21 cellular contexts compared by ENCODE assay signal in the genomic region with DNA sequence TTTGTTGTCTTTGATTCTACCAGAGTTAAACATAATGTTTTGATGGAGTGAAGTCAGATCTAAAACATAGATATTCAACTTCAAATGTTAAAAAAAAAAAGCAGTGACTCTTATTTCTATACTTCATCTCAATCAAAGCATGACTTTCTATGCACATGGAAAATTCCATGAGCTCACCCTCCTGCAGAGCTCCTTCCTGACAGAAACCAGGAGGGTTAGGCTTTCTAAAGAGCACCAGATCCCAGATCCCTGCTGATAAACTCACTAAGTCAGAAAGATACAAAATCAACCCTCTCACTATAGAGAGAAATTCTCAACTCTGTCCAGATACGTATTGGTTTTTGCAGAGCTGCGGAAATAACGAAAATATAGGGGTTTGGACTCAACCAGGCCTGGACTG.
DNase-seq lines count a peak whose midpoint lies in the region; TF ChIP-seq lines count a peak whose summit lies in the region.
"Had no signal": no experiment of that assay in that cellular context is flagged by ENCODE, and none has a peak within 500 bp of the region (broad histone marks: within the 10 kb centered on the region; RNA-seq: fewer than 3 reads in every experiment).

No MANE protein-coding gene starts in this region.

- DNase-seq in breast epithelium (ENCODE audit: low spot score in 2 of 2) (no peak), MCF 10A (ENCODE audit: unreplicated experiment) (no peak), mesenchymal stem cell (peak; percentile 82), retina (no peak), NAMALWA (ENCODE audit: low spot score) (no peak), GOT3 (lab: John Stamatoyannopoulos, UW) (no peak)
- no peak for DNase-seq in activated naive CD8-positive, alpha-beta T cell treated with anti-CD3 and anti-CD28 coated beads for 36 hours
- DNase-seq in activated CD4-positive, alpha-beta memory T cell treated with anti-CD3 and anti-CD28 coated beads, Interleukin-2, amount 10 ng/mL, durations not matched to agents 7 days and 5 days: no peak
- DNase-seq: activated CD4-positive, alpha-beta T cell treated with anti-CD3 and anti-CD28 coated beads for 4 hours; activated T-cell treated with anti-CD3 and anti-CD28 coated beads, Interleukin-2, amount 50 U/mL, for 1 hour; cerebellar nuclear complex; foreskin melanocyte; left cardiac atrium; NCI-H1694 treated with DMSO at 0.1 percent for 48 hours; posterior cingulate gyrus; SHP77; spleen; stimulated activated naive B cell treated with anti-CD40 and anti-IgM and Interleukin-4, amounts not matched to agents 10 μg/mL and 1 μg/mL and 100 μg/mL, for 72 hours; upper lobe of right lung had no signal

- TF ChIP-seq CTCF in breast epithelium (IDR thresholded peaks at IDR 0.05): no peak
- TF ChIP-seq CTCF in MCF 10A (IDR thresholded peaks at IDR 0.05; ENCODE audit: unreplicated experiment): no peak

- TF ChIP-seq POLR2A in breast epithelium (IDR thresholded peaks at IDR 0.05): no peak

- H3K36me3 ChIP-seq in breast epithelium (no peaks in the 10 kb centered on the region), mesenchymal stem cell (ENCODE audit: control insufficient read depth in 1 of 2, insufficient read depth in 2 of 2, low read depth in 1 of 2, low read length in 2 of 2) (no peaks in the 10 kb centered on the region)
- H3K36me3 ChIP-seq: HAP-1, spleen, upper lobe of right lung had no signal

- H3K14ac ChIP-seq in mesenchymal stem cell (ENCODE audit: low read length in 2 of 2): no peak overlapping the region

- H4K8ac ChIP-seq in mesenchymal stem cell (ENCODE audit: low read length): no peak overlapping the region

- no peak overlapping the region for H4K91ac ChIP-seq in mesenchymal stem cell (ENCODE audit: low read length)

- H3K4me1 Mint-ChIP-seq in MCF 10A (ENCODE audit: insufficient read depth, unreplicated experiment): peaks cover 16% of the 10 kb centered on the region
- H3K4me1 Mint-ChIP-seq in activated naive CD8-positive, alpha-beta T cell treated with anti-CD3 and anti-CD28 coated beads for 36 hours: peaks cover 69% of the 10 kb centered on the region
- H3K4me1 Mint-ChIP-seq in activated CD4-positive, alpha-beta memory T cell treated with anti-CD3 and anti-CD28 coated beads, Interleukin-2, amount 10 ng/mL, durations not matched to agents 7 days and 5 days: peaks cover 70% of the 10 kb centered on the region

- POLR2A ChIA-PET in MCF 10A (lab: Yijun Ruan, JAX): interaction anchor here (0.6 kb wide), 1 partner anchor 37 kb away, joined by 3 read pairs; no protein-coding TSS in a partner anchor
- POLR2A ChIA-PET in activated CD4-positive, alpha-beta memory T cell treated with anti-CD3 and anti-CD28 coated beads, Interleukin-2, amount 10 ng/mL, durations not matched to agents 7 days and 5 days (lab: Charles Lee): interaction anchor here (1.0 kb wide), 1 partner anchor 63 kb away, joined by 3 read pairs; no protein-coding TSS in a partner anchor

- peak overlapping the region; percentile 90 to 92 for H3K27ac ChIP-seq in breast epithelium
- peak overlapping the region; percentile 51 for H3K27ac ChIP-seq in mesenchymal stem cell (ENCODE audit: low read length, poor library complexity, severe bottlenecking)
- H3K27ac ChIP-seq: upper lobe of right lung had no signal

- no peak overlapping the region for H3K27ac Mint-ChIP-seq in MCF 10A (ENCODE audit: low read depth, unreplicated experiment)
- H3K27ac Mint-ChIP-seq in activated naive CD8-positive, alpha-beta T cell treated with anti-CD3 and anti-CD28 coated beads for 36 hours: peak overlapping the region; percentile 5
- no peak overlapping the region for H3K27ac Mint-ChIP-seq in activated CD4-positive, alpha-beta memory T cell treated with anti-CD3 and anti-CD28 coated beads, Interleukin-2, amount 10 ng/mL, durations not matched to agents 7 days and 5 days

- intact Hi-C loops in breast epithelium (cut with DNase I; ENCODE audit: low total_unique reads) (no loop called here), MCF 10A (cut with micrococcal nuclease) (loop anchor here (2.0 kb wide), 1 partner anchor 49 kb away; no protein-coding TSS in a partner anchor)

- no peak overlapping the region for H2BK12ac ChIP-seq in mesenchymal stem cell (ENCODE audit: low read length in 2 of 2)

- no peak overlapping the region for H3K4me3 ChIP-seq in breast epithelium
- no peak overlapping the region for H3K4me3 ChIP-seq in mesenchymal stem cell (ENCODE audit: insufficient read depth in 1 of 2, low read depth in 1 of 2, low read length in 2 of 2)
- H3K4me3 ChIP-seq: GM12878, HAP-1, spleen, upper lobe of right lung had no signal

- H3K79me1 ChIP-seq in mesenchymal stem cell (replicated peaks; ENCODE audit: low read length, poor library complexity, severe bottlenecking): no peaks in the 10 kb centered on the region

- no peak overlapping the region for H3K4ac ChIP-seq in mesenchymal stem cell (ENCODE audit: low read depth in 1 of 2, low read length in 2 of 2)

- BruUV-seq in MCF 10A (replicated peaks; lab: Mats Ljungman, UMichigan): no TSS peak

- no peak overlapping the region for H3K23ac ChIP-seq in mesenchymal stem cell (ENCODE audit: low read length in 2 of 2)

- H2AK5ac ChIP-seq in mesenchymal stem cell (ENCODE audit: low read length, severe bottlenecking): no peak overlapping the region

- H3K4me2 ChIP-seq in mesenchymal stem cell (ENCODE audit: low read length, poor library complexity, severe bottlenecking): no peak overlapping the region

- H2AFZ ChIP-seq in mesenchymal stem cell (ENCODE audit: low read depth, low read length): no peak overlapping the region

- H3K9me3 Mint-ChIP-seq in MCF 10A (ENCODE audit: unreplicated experiment): no peaks in the 10 kb centered on the region
- no peaks in the 10 kb centered on the region for H3K9me3 Mint-ChIP-seq in activated naive CD8-positive, alpha-beta T cell treated with anti-CD3 and anti-CD28 coated beads for 36 hours
- no peaks in the 10 kb centered on the region for H3K9me3 Mint-ChIP-seq in activated CD4-positive, alpha-beta memory T cell treated with anti-CD3 and anti-CD28 coated beads, Interleukin-2, amount 10 ng/mL, durations not matched to agents 7 days and 5 days
- H3K9me3 Mint-ChIP-seq: stimulated activated naive B cell treated with anti-CD40 and anti-IgM and Interleukin-4, amounts not matched to agents 10 μg/mL and 1 μg/mL and 100 μg/mL, for 72 hours had no signal

- no peaks in the 10 kb centered on the region for H3K36me3 Mint-ChIP-seq in MCF 10A (ENCODE audit: insufficient read depth, unreplicated experiment)
- peaks cover under 1% of the 10 kb centered on the region for H3K36me3 Mint-ChIP-seq in activated naive CD8-positive, alpha-beta T cell treated with anti-CD3 and anti-CD28 coated beads for 36 hours
- H3K36me3 Mint-ChIP-seq in activated CD4-positive, alpha-beta memory T cell treated with anti-CD3 and anti-CD28 coated beads, Interleukin-2, amount 10 ng/mL, durations not matched to agents 7 days and 5 days (ENCODE audit: low read depth): peaks cover 6% of the 10 kb centered on the region
- H3K36me3 Mint-ChIP-seq: stimulated activated naive B cell treated with anti-CD40 and anti-IgM and Interleukin-4, amounts not matched to agents 10 μg/mL and 1 μg/mL and 100 μg/mL, for 72 hours had no signal

- H3K9ac ChIP-seq in mesenchymal stem cell (ENCODE audit: low read length): no peak overlapping the region

- H3K9me3 ChIP-seq in breast epithelium: no peaks in the 10 kb centered on the region
- no peaks in the 10 kb centered on the region for H3K9me3 ChIP-seq in mesenchymal stem cell (ENCODE audit: control insufficient read depth, low read length)
- H3K9me3 ChIP-seq: HAP-1, spleen, upper lobe of right lung had no signal

- H3K27me3 Mint-ChIP-seq in MCF 10A (ENCODE audit: insufficient read depth, unreplicated experiment): no peaks in the 10 kb centered on the region
- H3K27me3 Mint-ChIP-seq in activated naive CD8-positive, alpha-beta T cell treated with anti-CD3 and anti-CD28 coated beads for 36 hours: no peaks in the 10 kb centered on the region
- no peaks in the 10 kb centered on the region for H3K27me3 Mint-ChIP-seq in activated CD4-positive, alpha-beta memory T cell treated with anti-CD3 and anti-CD28 coated beads, Interleukin-2, amount 10 ng/mL, durations not matched to agents 7 days and 5 days
- H3K27me3 Mint-ChIP-seq: stimulated activated naive B cell treated with anti-CD40 and anti-IgM and Interleukin-4, amounts not matched to agents 10 μg/mL and 1 μg/mL and 100 μg/mL, for 72 hours had no signal

- no peak overlapping the region for H3K18ac ChIP-seq in mesenchymal stem cell (ENCODE audit: low read depth in 1 of 2, low read length in 2 of 2)

- H3K4me3 Mint-ChIP-seq in MCF 10A (ENCODE audit: unreplicated experiment): no peak overlapping the region
- H3K4me3 Mint-ChIP-seq in activated naive CD8-positive, alpha-beta T cell treated with anti-CD3 and anti-CD28 coated beads for 36 hours: no peak overlapping the region
- no peak overlapping the region for H3K4me3 Mint-ChIP-seq in activated CD4-positive, alpha-beta memory T cell treated with anti-CD3 and anti-CD28 coated beads, Interleukin-2, amount 10 ng/mL, durations not matched to agents 7 days and 5 days
- H3K4me3 Mint-ChIP-seq: stimulated activated naive B cell treated with anti-CD40 and anti-IgM and Interleukin-4, amounts not matched to agents 10 μg/mL and 1 μg/mL and 100 μg/mL, for 72 hours had no signal

- H2BK5ac ChIP-seq in mesenchymal stem cell (ENCODE audit: low read depth, low read length, poor library complexity, severe bottlenecking): no peak overlapping the region

- H3K4me1 ChIP-seq in breast epithelium: peaks cover 4 to 27% of the 10 kb centered on the region in 2 donors
- H3K4me1 ChIP-seq in mesenchymal stem cell (ENCODE audit: control insufficient read depth, insufficient read depth, low read depth, low read length): peaks cover 11% of the 10 kb centered on the region

- H2BK120ac ChIP-seq in mesenchymal stem cell (ENCODE audit: low read depth, low read length): no peak overlapping the region

- H3K27me3 ChIP-seq in breast epithelium (no peaks in the 10 kb centered on the region), mesenchymal stem cell (ENCODE audit: control insufficient read depth in 1 of 2, insufficient read depth in 1 of 2, low read length in 2 of 2) (no peaks in the 10 kb centered on the region)
- H3K27me3 ChIP-seq: spleen, upper lobe of right lung had no signal

- CTCF ChIA-PET in MCF 10A (lab: Yijun Ruan, JAX): interaction anchor here (0.6 to 0.9 kb wide), 4 partner anchors 13 to 171 kb away, joined by 3 to 6 read pairs (median 4); no protein-coding TSS in a partner anchor
- CTCF ChIA-PET in activated CD4-positive, alpha-beta memory T cell treated with anti-CD3 and anti-CD28 coated beads, Interleukin-2, amount 10 ng/mL, durations not matched to agents 7 days and 5 days (lab: Charles Lee): interaction anchor here (0.6 kb wide), 1 partner anchor 26 kb away, joined by 3 read pairs; no protein-coding TSS in a partner anchor

- no peak overlapping the region for H2BK15ac ChIP-seq in mesenchymal stem cell (ENCODE audit: low read depth, poor library complexity, severe bottlenecking)

- 58% methylated on average over 3 of the region's 3 CpGs for WGBS in mesenchymal stem cell
